32 cellular contexts compared by ENCODE assay signal in the genomic region with DNA sequence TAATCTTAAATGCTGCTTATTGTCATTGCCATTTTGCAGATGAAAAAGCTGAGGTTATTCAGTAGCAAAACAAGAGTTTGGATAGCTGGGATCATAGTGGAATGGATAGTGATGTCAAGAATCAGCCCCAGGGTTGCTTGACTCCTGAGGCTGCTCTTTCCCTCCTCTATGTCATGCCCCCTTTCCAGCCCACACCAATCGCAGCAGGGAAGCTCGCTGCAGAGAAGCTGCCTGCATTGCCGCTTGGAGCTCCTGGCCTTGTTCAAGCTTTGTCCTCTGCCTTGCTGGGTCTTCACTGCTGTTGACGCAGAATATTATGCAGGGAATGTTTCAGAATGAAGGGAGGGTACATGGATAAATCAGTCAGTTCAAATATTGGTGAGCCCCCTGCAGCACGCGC.
"Had no signal": no experiment of that assay in that cellular context is flagged by ENCODE, and none has a peak within 500 bp of the region (broad histone marks: within the 10 kb centered on the region; RNA-seq: fewer than 3 reads in every experiment).

No MANE protein-coding gene starts in this region.

- H3K27ac Mint-ChIP-seq: activated CD4-positive, alpha-beta memory T cell treated with anti-CD3 and anti-CD28 coated beads, Interleukin-2, amount 10 ng/mL, durations not matched to agents 7 days and 5 days; activated CD4-positive, alpha-beta T cell treated with anti-CD3 and anti-CD28 coated beads, Interleukin-2, amount 10 ng/mL, durations not matched to agents 7 days and 5 days; activated naive CD4-positive, alpha-beta T cell treated with anti-CD3 and anti-CD28 coated beads, Interleukin-2, amount 50 U/mL, for 24 hours; activated naive CD8-positive, alpha-beta T cell treated with anti-CD3 and anti-CD28 coated beads for 36 hours; activated naive CD8-positive, alpha-beta T cell treated with anti-CD3 and anti-CD28 coated beads, Interleukin-2, amount 50 U/mL, for 24 hours; activated T-cell treated with anti-CD3 and anti-CD28 coated beads, Interleukin-2, amount 50 U/mL, for 24 hours; activated T-helper 17 cell treated with anti-CD3 and anti-CD28 coated beads, Interleukin-2, amount 50 U/mL, for 72 hours had no signal

- DNase-seq: activated CD4-positive, alpha-beta memory T cell treated with anti-CD3 and anti-CD28 coated beads, Interleukin-2, amount 10 ng/mL, durations not matched to agents 7 days and 5 days; activated CD4-positive, alpha-beta T cell treated with anti-CD3 and anti-CD28 coated beads for 1 hour; activated CD4-positive, alpha-beta T cell treated with anti-CD3 and anti-CD28 coated beads for 4 hours; activated CD4-positive, alpha-beta T cell treated with anti-CD3 and anti-CD28 coated beads, Interleukin-2, amount 10 ng/mL, durations not matched to agents 7 days and 5 days; activated CD4-positive, alpha-beta T cell treated with anti-CD3 and anti-CD28 coated beads, Interleukin-2, amount 50 U/mL, for 4 hours; activated CD8-positive, alpha-beta memory T cell treated with anti-CD3 and anti-CD28 coated beads, Interleukin-2, amount 50 U/mL, for 48 hours; activated effector memory CD4-positive, alpha-beta T cell treated with Interleukin-2 at 50 U/mL for 16 hours; activated gamma-delta T cell treated with Interleukin-2 at 50 U/mL for 16 hours; activated naive CD4-positive, alpha-beta T cell treated with Interleukin-2 at 50 U/mL for 16 hours; activated naive CD8-positive, alpha-beta T cell treated with anti-CD3 and anti-CD28 coated beads for 36 hours; activated naive CD8-positive, alpha-beta T cell treated with anti-CD3 and anti-CD28 coated beads, Interleukin-2, amount 50 U/mL, for 24 hours; activated T-cell treated with anti-CD3 and anti-CD28 coated beads for 4 hours; activated T-cell treated with anti-CD3 and anti-CD28 coated beads, Interleukin-2, amount 50 U/mL, for 24 hours; amygdala; aorta; body of pancreas; central memory CD4-positive, alpha-beta T cell; cerebellar nuclear complex; colonic mucosa; effector CD8-positive, alpha-beta T cell; erythroblast; foreskin keratinocyte; gastrocnemius medialis; glutamatergic neuron; heart left ventricle; T-helper 1 cell; T-helper 2 cell had no signal

- H3K9me3 Mint-ChIP-seq: activated CD4-positive, alpha-beta memory T cell treated with anti-CD3 and anti-CD28 coated beads, Interleukin-2, amount 10 ng/mL, durations not matched to agents 7 days and 5 days; activated CD4-positive, alpha-beta T cell treated with anti-CD3 and anti-CD28 coated beads, Interleukin-2, amount 10 ng/mL, durations not matched to agents 7 days and 5 days; activated naive CD4-positive, alpha-beta T cell treated with anti-CD3 and anti-CD28 coated beads, Interleukin-2, amount 50 U/mL, for 24 hours; activated naive CD8-positive, alpha-beta T cell treated with anti-CD3 and anti-CD28 coated beads for 36 hours; activated naive CD8-positive, alpha-beta T cell treated with anti-CD3 and anti-CD28 coated beads, Interleukin-2, amount 50 U/mL, for 24 hours; activated T-cell treated with anti-CD3 and anti-CD28 coated beads, Interleukin-2, amount 50 U/mL, for 24 hours; activated T-helper 17 cell treated with anti-CD3 and anti-CD28 coated beads, Interleukin-2, amount 50 U/mL, for 72 hours had no signal

- H3K36me3 Mint-ChIP-seq: activated naive CD4-positive, alpha-beta T cell treated with anti-CD3 and anti-CD28 coated beads, Interleukin-2, amount 50 U/mL, for 24 hours; activated naive CD8-positive, alpha-beta T cell treated with anti-CD3 and anti-CD28 coated beads for 36 hours had no signal

- H3K4me1 ChIP-seq: adrenal gland, body of pancreas, colonic mucosa, foreskin keratinocyte had no signal

- ATAC-seq: activated naive CD8-positive, alpha-beta T cell treated with anti-CD3 and anti-CD28 coated beads, Interleukin-2, amount 50 U/mL, for 24 hours; activated T-helper 17 cell treated with anti-CD3 and anti-CD28 coated beads, Interleukin-2, amount 50 U/mL, for 72 hours; body of pancreas; foreskin keratinocyte; gastrocnemius medialis; heart left ventricle had no signal

- H3K36me3 ChIP-seq: colonic mucosa had no signal

- H3K27me3 ChIP-seq: adrenal gland, body of pancreas, cardiac muscle cell, colonic mucosa, esophagus muscularis mucosa, foreskin keratinocyte, gastrocnemius medialis, heart left ventricle had no signal

- H3K4me1 Mint-ChIP-seq: activated CD4-positive, alpha-beta memory T cell treated with anti-CD3 and anti-CD28 coated beads, Interleukin-2, amount 10 ng/mL, durations not matched to agents 7 days and 5 days; activated CD4-positive, alpha-beta T cell treated with anti-CD3 and anti-CD28 coated beads, Interleukin-2, amount 10 ng/mL, durations not matched to agents 7 days and 5 days; activated naive CD4-positive, alpha-beta T cell treated with anti-CD3 and anti-CD28 coated beads, Interleukin-2, amount 50 U/mL, for 24 hours; activated naive CD8-positive, alpha-beta T cell treated with anti-CD3 and anti-CD28 coated beads for 36 hours; activated naive CD8-positive, alpha-beta T cell treated with anti-CD3 and anti-CD28 coated beads, Interleukin-2, amount 50 U/mL, for 24 hours; activated T-helper 17 cell treated with anti-CD3 and anti-CD28 coated beads, Interleukin-2, amount 50 U/mL, for 72 hours had no signal

- H3K4me3 ChIP-seq: adrenal gland, body of pancreas, cardiac muscle cell, colonic mucosa, esophagus muscularis mucosa, gastrocnemius medialis, heart left ventricle had no signal

- H3K4me3 Mint-ChIP-seq: activated CD4-positive, alpha-beta memory T cell treated with anti-CD3 and anti-CD28 coated beads, Interleukin-2, amount 10 ng/mL, durations not matched to agents 7 days and 5 days; activated CD4-positive, alpha-beta T cell treated with anti-CD3 and anti-CD28 coated beads, Interleukin-2, amount 10 ng/mL, durations not matched to agents 7 days and 5 days; activated naive CD4-positive, alpha-beta T cell treated with anti-CD3 and anti-CD28 coated beads, Interleukin-2, amount 50 U/mL, for 24 hours; activated naive CD8-positive, alpha-beta T cell treated with anti-CD3 and anti-CD28 coated beads for 36 hours; activated naive CD8-positive, alpha-beta T cell treated with anti-CD3 and anti-CD28 coated beads, Interleukin-2, amount 50 U/mL, for 24 hours; activated T-cell treated with anti-CD3 and anti-CD28 coated beads, Interleukin-2, amount 50 U/mL, for 24 hours; activated T-helper 17 cell treated with anti-CD3 and anti-CD28 coated beads, Interleukin-2, amount 50 U/mL, for 72 hours had no signal

- H3K27me3 Mint-ChIP-seq: activated naive CD8-positive, alpha-beta T cell treated with anti-CD3 and anti-CD28 coated beads, Interleukin-2, amount 50 U/mL, for 24 hours had no signal

- H3K9me3 ChIP-seq: adrenal gland, body of pancreas, colonic mucosa, esophagus muscularis mucosa, gastrocnemius medialis, heart left ventricle had no signal

- H3K27ac ChIP-seq: adrenal gland, body of pancreas, cardiac muscle cell, colonic mucosa, esophagus muscularis mucosa, foreskin keratinocyte, heart left ventricle had no signal
